Comparison of ENCODE assay signal across 21 cellular contexts in the genomic region with DNA sequence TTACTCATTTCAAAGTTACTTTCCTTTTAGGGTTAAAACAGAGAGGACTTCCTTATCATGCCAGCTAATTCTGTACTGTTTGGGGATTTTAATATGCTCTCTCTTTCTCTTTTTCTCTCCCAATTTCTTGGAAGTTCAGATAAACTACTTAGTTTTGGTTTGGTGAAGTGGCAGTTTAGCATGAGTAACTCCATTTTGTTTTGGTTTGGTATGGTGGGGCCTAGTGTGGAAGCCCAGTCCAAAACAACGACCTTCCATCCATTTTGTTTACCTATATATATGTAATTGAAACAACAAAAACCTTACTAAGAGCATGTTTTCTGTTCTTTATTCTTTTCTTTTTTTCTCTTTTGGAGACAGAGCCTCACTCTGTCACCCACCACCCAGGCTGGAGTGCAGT. TPM values are rescaled to one million over a fixed set of nuclear protein-coding genes. Genes with fewer than 3 reads are reported as not detected.
A peak's percentile ranks its signal among the peaks of the same experiment; 100 is the strongest.
DNase-seq lines count a peak whose midpoint lies in the region; ATAC-seq and TF ChIP-seq lines count a peak whose summit lies in the region.
"Had no signal": no experiment of that assay in that cellular context is flagged by ENCODE, and none has a peak within 500 bp of the region (broad histone marks: within the 10 kb centered on the region; RNA-seq: fewer than 3 reads in every experiment).

No MANE protein-coding gene starts in this region.

- no peak for TF ChIP-seq RAD21 in SK-N-SH (IDR thresholded peaks at IDR 0.05; ENCODE audit: low read length)

- peaks cover 3% of the 10 kb centered on the region for H3F3A ChIP-seq in SK-N-SH (replicated peaks; ENCODE audit: insufficient read depth)

- H3K36me3 ChIP-seq in SK-N-SH (replicated peaks in 1 of 2; ENCODE audit: control insufficient read depth in 1 of 2, insufficient read depth in 2 of 2, low read length in 1 of 2) (no peaks in the 10 kb centered on the region), mucosa of rectum (ENCODE audit: control insufficient read depth in 2 of 2, insufficient read depth in 2 of 2, low read length in 2 of 2) (no peaks in the 10 kb centered on the region)
- H3K36me3 ChIP-seq: BE2C had no signal

- TF ChIP-seq EP300 in SK-N-SH (IDR thresholded peaks at IDR 0.05; ENCODE audit: borderline replicate concordance in 1 of 2, low read depth in 1 of 2, low read length in 1 of 2), result no peak

- no peak overlapping the region for H2AFZ ChIP-seq in SK-N-SH (ENCODE audit: low read depth)

- H3K9ac ChIP-seq in SK-N-SH (no peak overlapping the region), mucosa of rectum (ENCODE audit: low read depth in 1 of 2, low read length in 2 of 2) (no peak overlapping the region)
- H3K9ac ChIP-seq: KMS-11 had no signal

- CTCF ChIA-PET in SK-N-SH (lab: Yijun Ruan, JAX), result interaction anchor here (1.4 kb wide), 1 partner anchor 246 kb away, joined by 3 read pairs; no protein-coding TSS in a partner anchor

- H3K36me3 Mint-ChIP-seq in natural killer cell treated with Interleukin-12 subunit alpha and Interleukin-12 subunit beta and Interleukin-15 and Interleukin-18, amount 100 ng/mL, for 72 hours, result no peaks in the 10 kb centered on the region
- no peaks in the 10 kb centered on the region for H3K36me3 Mint-ChIP-seq in natural killer cell

- H3K4me3 ChIP-seq in SK-N-SH (ENCODE audit: low read depth in 2 of 2, low read length in 1 of 2), result no peak overlapping the region
- no peak overlapping the region for H3K4me3 ChIP-seq in mucosa of rectum (ENCODE audit: low read length in 2 of 2)

- peaks cover 15% of the 10 kb centered on the region for H3K27me3 ChIP-seq in SK-N-SH (ENCODE audit: insufficient read depth)
- H3K27me3 ChIP-seq in mucosa of rectum (ENCODE audit: control insufficient read depth in 2 of 2, insufficient read depth in 2 of 2, low read length in 2 of 2), result peaks cover 0 to 2% of the 10 kb centered on the region in 2 donors

- H4K20me1 ChIP-seq in SK-N-SH (ENCODE audit: insufficient read depth), result no peaks in the 10 kb centered on the region

- no peak for DNase-seq in SK-N-SH
- no peak for DNase-seq in natural killer cell treated with Interleukin-12 subunit alpha and Interleukin-12 subunit beta and Interleukin-15 and Interleukin-18, amount 100 ng/mL, for 72 hours (ENCODE audit: low spot score)
- no peak for DNase-seq in natural killer cell
- no peak for DNase-seq in activated T-cell treated with anti-CD3 and anti-CD28 coated beads, Interleukin-2, amount 50 U/mL, for 48 hours
- DNase-seq in NCI-H2107 (lab: John Stamatoyannopoulos, UW), result no peak
- DNase-seq: BE2C; CD4-positive, alpha-beta T cell; EL; NCI-H1092; NCI-H2081 treated with DMSO at 0.1 percent for 48 hours; NCI-H510A treated with DMSO at 0.1 percent for 48 hours; NCI-H82 had no signal

- POLR2A ChIA-PET in SK-N-SH (lab: Yijun Ruan, JAX), result no interaction called here

- no peaks in the 10 kb centered on the region for H3K79me2 ChIP-seq in SK-N-SH (ENCODE audit: insufficient read depth)

- no peaks in the 10 kb centered on the region for H3K9me3 Mint-ChIP-seq in natural killer cell treated with Interleukin-12 subunit alpha and Interleukin-12 subunit beta and Interleukin-15 and Interleukin-18, amount 100 ng/mL, for 72 hours
- H3K9me3 Mint-ChIP-seq in natural killer cell, result no peaks in the 10 kb centered on the region
- H3K9me3 Mint-ChIP-seq: CD4-positive, alpha-beta T cell had no signal

- TF ChIP-seq CTCF in SK-N-SH (IDR thresholded peaks at IDR 0.05) (no peak), natural killer cell (IDR thresholded peaks at IDR 0.05) (no peak)

- no peak overlapping the region for H3K4me2 ChIP-seq in SK-N-SH
- H3K4me2 ChIP-seq: KMS-11 had no signal

- H3K9me3 ChIP-seq in SK-N-SH (no peaks in the 10 kb centered on the region), mucosa of rectum (ENCODE audit: control insufficient read depth in 2 of 2, low read length in 2 of 2) (no peaks in the 10 kb centered on the region)
- H3K9me3 ChIP-seq: BE2C had no signal

- intact Hi-C loops in natural killer cell (cut with micrococcal nuclease), result loop anchor here (10.0 kb wide), 1 partner anchor 51 kb away; no protein-coding TSS in a partner anchor

- H3K4me1 ChIP-seq in SK-N-SH (ENCODE audit: control insufficient read depth in 1 of 2, insufficient read depth in 2 of 2, low read depth in 1 of 2, low read length in 1 of 2), result peaks cover 0 to 23% of the 10 kb centered on the region in 2 experiments; a peak in 1 of 4 replicates
- H3K4me1 ChIP-seq in mucosa of rectum (ENCODE audit: control insufficient read depth in 2 of 2, insufficient read depth in 2 of 2, low read length in 2 of 2), result peaks cover 22 to 37% of the 10 kb centered on the region in 2 donors

- no peaks in the 10 kb centered on the region for H3K27me3 Mint-ChIP-seq in natural killer cell treated with Interleukin-12 subunit alpha and Interleukin-12 subunit beta and Interleukin-15 and Interleukin-18, amount 100 ng/mL, for 72 hours
- no peaks in the 10 kb centered on the region for H3K27me3 Mint-ChIP-seq in natural killer cell (ENCODE audit: low read depth in 2 of 2)

- peaks cover 23 to 32% of the 10 kb centered on the region in 2 donors for H3K4me1 Mint-ChIP-seq in natural killer cell treated with Interleukin-12 subunit alpha and Interleukin-12 subunit beta and Interleukin-15 and Interleukin-18, amount 100 ng/mL, for 72 hours (ENCODE audit: low read depth in 2 of 2)
- peaks cover 20 to 22% of the 10 kb centered on the region in 2 donors for H3K4me1 Mint-ChIP-seq in natural killer cell

- ATAC-seq in SK-N-SH treated with all-trans-retinoic acid at 6 μM for 48 hours (no peak), natural killer cell (no peak), HG03039 (IDR thresholded peaks at IDR 0.05; ENCODE audit: unreplicated experiment) (no peak)
- no peak for ATAC-seq in natural killer cell treated with Interleukin-12 subunit alpha and Interleukin-12 subunit beta and Interleukin-15 and Interleukin-18, amount 100 ng/mL, for 72 hours
- ATAC-seq: HepG2 had no signal

- no peak overlapping the region for H3K4me3 Mint-ChIP-seq in natural killer cell treated with Interleukin-12 subunit alpha and Interleukin-12 subunit beta and Interleukin-15 and Interleukin-18, amount 100 ng/mL, for 72 hours
- no peak overlapping the region for H3K4me3 Mint-ChIP-seq in natural killer cell
- H3K4me3 Mint-ChIP-seq: CD4-positive, alpha-beta T cell had no signal

- H3K27ac ChIP-seq in SK-N-SH (ENCODE audit: low read depth in 2 of 2, low read length in 1 of 2), result no peak overlapping the region; a peak in 1 of 4 replicates
- peak overlapping the region; percentile 5 to 72 for H3K27ac ChIP-seq in mucosa of rectum (ENCODE audit: low read depth in 2 of 2, low read length in 2 of 2)
- H3K27ac ChIP-seq: 22Rv1, KMS-11 had no signal

- H3K27ac Mint-ChIP-seq in natural killer cell treated with Interleukin-12 subunit alpha and Interleukin-12 subunit beta and Interleukin-15 and Interleukin-18, amount 100 ng/mL, for 72 hours, result peak overlapping the region; percentile 17 to 18
- no peak overlapping the region for H3K27ac Mint-ChIP-seq in natural killer cell
- H3K27ac Mint-ChIP-seq: CD4-positive, alpha-beta T cell had no signal

- 13% methylated on average over 1 of the region's 1 CpG for WGBS in SK-N-SH (ENCODE audit: low lambda C conversion rate)

- no peaks in the 10 kb centered on the region for H3K9me2 ChIP-seq in SK-N-SH

TF ChIP-seq in SK-N-SH treated with all-trans-retinoic acid at 6 μM for 48 hours, 23 proteins besides CTCF, POLR2A, EP300 and RAD21:
- TF ChIP-seq SNAI2 (CRISPR knock-in tag; IDR thresholded peaks at IDR 0.05), result peak; percentile 56; the same call in 1 of the 2 replicates
- TF ChIP-seq ZNF8 (CRISPR knock-in tag; IDR thresholded peaks at IDR 0.05), result no peak
TF ChIP-seq in SK-N-SH treated with all-trans-retinoic acid at 6 μM for 48 hours: peak in this region for 1.

RNA-seq across cellular contexts. Expression of gene BSPRY, which starts 3.6 kb away (rescaled TPM):
- polyA plus RNA-seq in SK-N-SH (2012; rRNA removed), result 0.03 TPM in 1 of 2 replicates, not detected in the other
- polyA plus RNA-seq in SK-N-SH (2012; cell fraction: cytosol; rRNA removed), result 0.01 TPM in 1 of 2 replicates, not detected in the other
- 0.02 and 0.05 TPM in 2 replicates for polyA plus RNA-seq in SK-N-SH (2012; cell fraction: nucleus; rRNA removed)
- 1 to 10 TPM; 2.5 to 5.0 TPM for total RNA-seq in natural killer cell treated with Interleukin-12 subunit alpha and Interleukin-12 subunit beta and Interleukin-15 and Interleukin-18, amount 100 ng/mL, for 72 hours
- total RNA-seq in natural killer cell, result 1 to 10 TPM; 3.3 to 5.5 (median 4.3) TPM
- total RNA-seq: CD4-positive, alpha-beta T cell; H4; M059J had no signal
- polyA plus RNA-seq: AG04450 had no signal

RNA-seq across cellular contexts. Expression of gene WDR31, which starts 5.6 kb away (rescaled TPM):
- polyA plus RNA-seq in SK-N-SH (2012; rRNA removed), result 0.74 and 1.3 TPM in 2 replicates
- 0.81 and 0.83 TPM in 2 replicates for polyA plus RNA-seq in SK-N-SH (2012; cell fraction: cytosol; rRNA removed)
- polyA plus RNA-seq in SK-N-SH (2012; cell fraction: nucleus; rRNA removed), result 0.58 and 1.0 TPM in 2 replicates
- total RNA-seq in natural killer cell treated with Interleukin-12 subunit alpha and Interleukin-12 subunit beta and Interleukin-15 and Interleukin-18, amount 100 ng/mL, for 72 hours, result 1 to 10 TPM in 1 of 2 donors, under 1 TPM in 1; 0.83 to 1.4 TPM
- under 1 TPM; 0.16 to 0.55 (median 0.19) TPM for total RNA-seq in natural killer cell

RNA-seq across cellular contexts. Expression of gene HDHD3, which starts 31.1 kb away (rescaled TPM):
- polyA plus RNA-seq in SK-N-SH (2012; rRNA removed), result 17.1 and 20.4 TPM in 2 replicates
- polyA plus RNA-seq in SK-N-SH (2012; cell fraction: cytosol; rRNA removed), result 7.2 and 11.6 TPM in 2 replicates
- polyA plus RNA-seq in SK-N-SH (2012; cell fraction: nucleus; rRNA removed), result 41.5 and 42.8 TPM in 2 replicates
- total RNA-seq in natural killer cell treated with Interleukin-12 subunit alpha and Interleukin-12 subunit beta and Interleukin-15 and Interleukin-18, amount 100 ng/mL, for 72 hours, result 10 to 100 TPM; 11.0 to 15.7 TPM
- 10 to 100 TPM in 1 of 3 donors, 1 to 10 TPM in 2; 6.1 to 11.8 (median 9.6) TPM for total RNA-seq in natural killer cell

RNA-seq across cellular contexts. Expression of gene RNF183, which starts 42.5 kb away (rescaled TPM):
- polyA plus RNA-seq in SK-N-SH (2012; rRNA removed), result not detected in 2 replicates
- polyA plus RNA-seq in SK-N-SH (2012; cell fraction: cytosol; rRNA removed), result not detected in 2 replicates
- polyA plus RNA-seq in SK-N-SH (2012; cell fraction: nucleus; rRNA removed), result 0.04 and 0.05 TPM in 2 replicates
- not detected for total RNA-seq in natural killer cell treated with Interleukin-12 subunit alpha and Interleukin-12 subunit beta and Interleukin-15 and Interleukin-18, amount 100 ng/mL, for 72 hours
- not detected for total RNA-seq in natural killer cell
- total RNA-seq: H4, M059J had no signal
- polyA plus RNA-seq: AG04450 had no signal

RNA-seq across cellular contexts. Expression of gene ALAD, which starts 55.4 kb away (rescaled TPM):
- polyA plus RNA-seq in SK-N-SH (2012; rRNA removed), result 10.7 and 11.8 TPM in 2 replicates
- 9.5 and 9.6 TPM in 2 replicates for polyA plus RNA-seq in SK-N-SH (2012; cell fraction: cytosol; rRNA removed)
- polyA plus RNA-seq in SK-N-SH (2012; cell fraction: nucleus; rRNA removed), result 26.6 and 35.1 TPM in 2 replicates
- 10 to 100 TPM; 18.7 to 19.5 TPM for total RNA-seq in natural killer cell treated with Interleukin-12 subunit alpha and Interleukin-12 subunit beta and Interleukin-15 and Interleukin-18, amount 100 ng/mL, for 72 hours
- total RNA-seq in natural killer cell, result 10 to 100 TPM; 30.3 to 38.7 (median 36.4) TPM

Comparison
In these comparisons a context has a peak if more than half of its experiments do, and no peak if none do; other contexts are left out.
1. H3K27ac Mint-ChIP-seq: peak in natural killer cell treated with Interleukin-12 subunit alpha and Interleukin-12 subunit beta and Interleukin-15 and Interleukin-18, amount 100 ng/mL, for 72 hours (2 of 2); none in natural killer cell (0 of 2).
2. H3K27ac ChIP-seq: peak in mucosa of rectum (2 of 2); none in SK-N-SH (0 of 2).